In genomic region chr4:39044364-39044946, GRCh38 we compare ENCODE assay signal across 8 cellular contexts. TPM values are rescaled to one million over a fixed set of nuclear protein-coding genes. Genes with fewer than 3 reads are reported as not detected.
A peak's percentile ranks its signal among the peaks of the same experiment; 100 is the strongest.
DNase-seq lines count a peak whose midpoint lies in the region; ATAC-seq and TF ChIP-seq lines count a peak whose summit lies in the region.

No MANE protein-coding gene starts in this region.

- peak overlapping the region; percentile 76 for H3K4me2 ChIP-seq in MM.1S (ENCODE audit: low read depth, low read length)

- H3K4me1 Mint-ChIP-seq in activated naive CD8-positive, alpha-beta T cell (ENCODE audit: low read depth): peaks cover 50% of the 10 kb centered on the region
- peaks cover 72% of the 10 kb centered on the region for H3K4me1 Mint-ChIP-seq in osteocyte (ENCODE audit: unreplicated experiment)

- no peaks in the 10 kb centered on the region for H3K9me2 ChIP-seq in MM.1S (replicated peaks; ENCODE audit: insufficient read depth, low read length)

- TF ChIP-seq CTCF in MM.1S (IDR thresholded peaks at IDR 0.05; ENCODE audit: low read length): 0 out of 2 replicates have a peak, but pooled peaks have one; percentile 6
- TF ChIP-seq CTCF in osteocyte (IDR thresholded peaks at IDR 0.05): no peak
- no peak for TF ChIP-seq CTCF in thoracic aorta (IDR thresholded peaks at IDR 0.05)

- DNase-seq in G401 (ENCODE audit: low spot score) (peak; percentile 83), H7 (peak; percentile 92), MM.1S (peak; percentile 94), SKM-1 (lab: John Stamatoyannopoulos, UW; ENCODE audit: unreplicated experiment) (peak; percentile 73), Right ventricle myocardium inferior (ENCODE audit: missing footprints) (peak; percentile 96), osteocyte (ENCODE audit: extremely low spot score, unreplicated experiment) (peak; percentile 96), thoracic aorta (ENCODE audit: low spot score) (peak; percentile 77)

- peaks cover 17% of the 10 kb centered on the region for H3F3A ChIP-seq in MM.1S (ENCODE audit: insufficient read depth, low read length)

- H2AFZ ChIP-seq in MM.1S (ENCODE audit: low read length): peak overlapping the region; percentile 76

- H3K4me3 ChIP-seq in H7 (ENCODE audit: insufficient read depth, low read depth, low read length): peak overlapping the region; percentile 54
- peak overlapping the region; percentile 69 for H3K4me3 ChIP-seq in MM.1S (ENCODE audit: low read length)
- H3K4me3 ChIP-seq in thoracic aorta: peak overlapping the region; percentile 89

- H3K36me3 ChIP-seq in H7 (replicated peaks; ENCODE audit: control insufficient read depth, insufficient read depth, low read length): no peaks in the 10 kb centered on the region
- no peaks in the 10 kb centered on the region for H3K36me3 ChIP-seq in MM.1S (replicated peaks; ENCODE audit: insufficient read depth, low read length)
- no peaks in the 10 kb centered on the region for H3K36me3 ChIP-seq in thoracic aorta

- no peaks in the 10 kb centered on the region for H3K27me3 ChIP-seq in H7 (ENCODE audit: control insufficient read depth, insufficient read depth, low read length)
- no peaks in the 10 kb centered on the region for H3K27me3 ChIP-seq in MM.1S (replicated peaks; ENCODE audit: insufficient read depth, low read length)
- H3K27me3 ChIP-seq in thoracic aorta (replicated peaks; ENCODE audit: insufficient read depth): no peaks in the 10 kb centered on the region

- H3K9me3 ChIP-seq in MM.1S (replicated peaks; ENCODE audit: insufficient read depth, low read length): no peaks in the 10 kb centered on the region
- no peaks in the 10 kb centered on the region for H3K9me3 ChIP-seq in thoracic aorta

- in situ Hi-C loops in G401 (cut with HindIII; ENCODE audit: low sequenced_read_pairs): no loop called here

- H4K20me1 ChIP-seq in MM.1S (ENCODE audit: insufficient read depth, low read length): no peaks in the 10 kb centered on the region

- ATAC-seq in Right ventricle myocardium inferior: peak; percentile 94
- ATAC-seq in thoracic aorta (ENCODE audit: insufficient number of reproducible peaks, low FRiP score, low read depth): peak; percentile 92

- peak overlapping the region; percentile 89 for H3K27ac Mint-ChIP-seq in activated naive CD8-positive, alpha-beta T cell
- H3K27ac Mint-ChIP-seq in osteocyte (ENCODE audit: unreplicated experiment): peak overlapping the region; percentile 93

- H3K79me2 ChIP-seq in MM.1S (ENCODE audit: low read length): peaks cover 37% of the 10 kb centered on the region

- H3K9me3 Mint-ChIP-seq in activated naive CD8-positive, alpha-beta T cell (ENCODE audit: low read depth): no peaks in the 10 kb centered on the region
- no peaks in the 10 kb centered on the region for H3K9me3 Mint-ChIP-seq in osteocyte (ENCODE audit: unreplicated experiment)

- no peaks in the 10 kb centered on the region for H3K27me3 Mint-ChIP-seq in activated naive CD8-positive, alpha-beta T cell
- no peaks in the 10 kb centered on the region for H3K27me3 Mint-ChIP-seq in osteocyte (ENCODE audit: unreplicated experiment)

- H3K27ac ChIP-seq in MM.1S (ENCODE audit: low read length) (peak overlapping the region; percentile 62; the same call in 1 of the 2 replicates), thoracic aorta (peak overlapping the region; percentile 81 to 83)

- H3K4me3 Mint-ChIP-seq in activated naive CD8-positive, alpha-beta T cell: peak overlapping the region; percentile 90
- peak overlapping the region; percentile 77 for H3K4me3 Mint-ChIP-seq in osteocyte (ENCODE audit: unreplicated experiment)

- peaks cover 40% of the 10 kb centered on the region for H3K4me1 ChIP-seq in MM.1S (ENCODE audit: low read length)
- peaks cover 15 to 26% of the 10 kb centered on the region in 2 donors for H3K4me1 ChIP-seq in thoracic aorta (ENCODE audit: control insufficient read depth in 1 of 2, low read depth in 2 of 2)

- H3K9ac ChIP-seq in MM.1S (ENCODE audit: low read length): peak overlapping the region; percentile 56; the same call in 1 of the 2 replicates

- intact Hi-C loops in Right ventricle myocardium inferior (cut with DNase I): loop anchor here (10.0 kb wide), 1 partner anchor 140 kb away; no protein-coding TSS in a partner anchor

- peaks cover 2% of the 10 kb centered on the region for H3K36me3 Mint-ChIP-seq in activated naive CD8-positive, alpha-beta T cell
- H3K36me3 Mint-ChIP-seq in osteocyte (ENCODE audit: unreplicated experiment): peaks cover 2% of the 10 kb centered on the region

RNA-seq across cellular contexts. Expression of gene TMEM156, which starts 12.2 kb away (rescaled TPM):
- 0.07 TPM in 1 of 2 replicates, not detected in the other for total RNA-seq in G401 (2014; rRNA removed; shearing (Covaris generic))
- not detected in 2 replicates for total RNA-seq in H7 (2014; rRNA removed; shearing (Covaris generic))
- total RNA-seq in Right ventricle myocardium inferior (not detected), osteocyte (not detected in 2 replicates), thoracic aorta (not detected)

RNA-seq across cellular contexts. Expression of gene KLHL5, which starts 17.6 kb away (rescaled TPM):
- 68.1 and 91.7 TPM in 2 replicates for total RNA-seq in G401 (2014; rRNA removed; shearing (Covaris generic))
- 16.5 and 20.4 TPM in 2 replicates for total RNA-seq in H7 (2014; rRNA removed; shearing (Covaris generic))
- total RNA-seq in Right ventricle myocardium inferior (15.4 TPM), osteocyte (128 and 145 TPM in 2 replicates), thoracic aorta (10 to 100 TPM; 21.0 to 29.6 TPM)

Comparison
In these comparisons a context has a peak if more than half of its experiments do, and no peak if none do; other contexts are left out.
1. Peak in every context shown above with its lines: DNase-seq, ATAC-seq, H3K4me3 ChIP-seq and H3K27ac ChIP-seq.